8 cellular contexts compared by ENCODE assay signal in genomic region chr1:113758631-113759340, GRCh38. TPM values are rescaled to one million over a fixed set of nuclear protein-coding genes. Genes with fewer than 3 reads are reported as not detected.
DNase-seq lines count a peak whose midpoint lies in the region; ATAC-seq lines count a peak whose summit lies in the region.

No MANE protein-coding gene starts in this region.

- H3K9me3 Mint-ChIP-seq in stimulated activated effector memory CD8-positive, alpha-beta T cell treated with anti-CD3 and anti-CD28 coated beads, Interleukin-12 subunit alpha, Interleukin-12 subunit beta, amount 100 ng/mL, for 72 hours, result no peaks in the 10 kb centered on the region

- peak overlapping the region; percentile 98 for H3K27ac Mint-ChIP-seq in stimulated activated effector memory CD8-positive, alpha-beta T cell treated with anti-CD3 and anti-CD28 coated beads, Interleukin-12 subunit alpha, Interleukin-12 subunit beta, amount 100 ng/mL, for 72 hours

- H3K36me3 ChIP-seq in NT2/D1 (ENCODE audit: insufficient read depth, insufficient read length, low read length) (peaks cover 28% of the 10 kb centered on the region), mucosa of stomach (ENCODE audit: control insufficient read depth, insufficient read depth, low read length) (no peaks in the 10 kb centered on the region)

- peak overlapping the region; percentile 90 for H3K4me3 Mint-ChIP-seq in stimulated activated effector memory CD8-positive, alpha-beta T cell treated with anti-CD3 and anti-CD28 coated beads, Interleukin-12 subunit alpha, Interleukin-12 subunit beta, amount 100 ng/mL, for 72 hours

- H3K9me3 ChIP-seq in NT2/D1 (ENCODE audit: insufficient read depth, low read length), result no peaks in the 10 kb centered on the region
- H3K9me3 ChIP-seq in mucosa of stomach (ENCODE audit: control insufficient read depth, low read length), result no peaks in the 10 kb centered on the region

- H3K4me3 ChIP-seq in NT2/D1 (ENCODE audit: insufficient read length, low read depth) (peak overlapping the region; percentile 55), mucosa of stomach (ENCODE audit: low read length) (peak overlapping the region; percentile 85)

- H3K9ac ChIP-seq in NT2/D1 (ENCODE audit: insufficient read length, low read depth) (peak overlapping the region; percentile 84), mucosa of stomach (ENCODE audit: low read length) (peak overlapping the region; percentile 88)

- DNase-seq in C1 segment of cervical spinal cord (lab: John Stamatoyannopoulos, UW) (peak in 12 of 14 donors; percentile 37 to 86 (median 70)), NT2/D1 (ENCODE audit: low read depth, low spot score) (peak; percentile 69)
- peak; percentile 70 for DNase-seq in activated T-cell treated with anti-CD3 and anti-CD28 coated beads, Interleukin-2, amount 50 U/mL, for 1 hour
- peak; percentile 66 to 87 for DNase-seq in stimulated activated effector memory CD8-positive, alpha-beta T cell treated with anti-CD3 and anti-CD28 coated beads, Interleukin-12 subunit alpha, Interleukin-12 subunit beta, amount 100 ng/mL, for 72 hours (ENCODE audit: low spot score in 2 of 2)

- H3K4me1 ChIP-seq in NT2/D1 (ENCODE audit: insufficient read depth, insufficient read length) (no peaks in the 10 kb centered on the region), mucosa of stomach (ENCODE audit: control insufficient read depth, insufficient read depth, low read length) (peaks cover 6% of the 10 kb centered on the region)

- H3K27me3 ChIP-seq in NT2/D1 (ENCODE audit: insufficient read depth, insufficient read length), result no peaks in the 10 kb centered on the region
- no peaks in the 10 kb centered on the region for H3K27me3 ChIP-seq in mucosa of stomach (ENCODE audit: control insufficient read depth, insufficient read depth, low read length)

- H3K36me3 Mint-ChIP-seq in stimulated activated effector memory CD8-positive, alpha-beta T cell treated with anti-CD3 and anti-CD28 coated beads, Interleukin-12 subunit alpha, Interleukin-12 subunit beta, amount 100 ng/mL, for 72 hours, result peaks cover 57% of the 10 kb centered on the region

- peak; percentile 43 for ATAC-seq in GM19043 (IDR thresholded peaks at IDR 0.05; ENCODE audit: low read depth, unreplicated experiment)
- peak; percentile 69 for ATAC-seq in HG03280 (IDR thresholded peaks at IDR 0.05; ENCODE audit: unreplicated experiment)
- peak; percentile 69 for ATAC-seq in esophagus mucosa
- ATAC-seq in stimulated activated effector memory CD8-positive, alpha-beta T cell treated with anti-CD3 and anti-CD28 coated beads, Interleukin-12 subunit alpha, Interleukin-12 subunit beta, amount 100 ng/mL, for 72 hours, result peak; percentile 80

- H3K4me1 Mint-ChIP-seq in stimulated activated effector memory CD8-positive, alpha-beta T cell treated with anti-CD3 and anti-CD28 coated beads, Interleukin-12 subunit alpha, Interleukin-12 subunit beta, amount 100 ng/mL, for 72 hours, result peaks cover 27% of the 10 kb centered on the region

RNA-seq across cellular contexts. Expression of gene PHTF1, which starts 0.5 kb away (rescaled TPM):
- 3.4 TPM for total RNA-seq in esophagus mucosa

RNA-seq across cellular contexts. Expression of gene RSBN1, which starts 53.5 kb away (rescaled TPM):
- 9.6 TPM for total RNA-seq in esophagus mucosa

Comparison
In these comparisons a context has a peak if more than half of its experiments do, and no peak if none do; other contexts are left out.
1. Peak in every context shown above with its lines: DNase-seq, ATAC-seq and H3K4me3 ChIP-seq.